15 cellular contexts compared by ENCODE assay signal in genomic region chr1:47181955-47182680, GRCh38. TPM values are rescaled to one million over a fixed set of nuclear protein-coding genes. Genes with fewer than 3 reads are reported as not detected.
A peak's percentile ranks its signal among the peaks of the same experiment; 100 is the strongest.
DNase-seq lines count a peak whose midpoint lies in the region; ATAC-seq, FAIRE-seq and TF ChIP-seq lines count a peak whose summit lies in the region.
"Had no signal": no experiment of that assay in that cellular context is flagged by ENCODE, and none has a peak within 500 bp of the region (broad histone marks: within the 10 kb centered on the region; RNA-seq: fewer than 3 reads in every experiment).

No MANE protein-coding gene starts in this region.

- POLR2A ChIA-PET in H1 (lab: Charles Lee; ENCODE audit: partially characterized antibody) = interaction anchor here (1.5 to 1.6 kb wide), 2 partner anchors 11 to 42 kb away, joined by 3 to 5 read pairs; no protein-coding TSS in a partner anchor

- H3K4me3 ChIP-seq in NT2/D1 (ENCODE audit: insufficient read length, low read depth) (no peak overlapping the region), H1 (ENCODE audit: extremely low read depth in 1 of 4, insufficient read depth in 2 of 4, low read depth in 3 of 4, low read length in 4 of 4) (no peak overlapping the region)
- H3K4me3 ChIP-seq: right lobe of liver had no signal

- H3K9me3 ChIP-seq in NT2/D1 (ENCODE audit: insufficient read depth, low read length) (no peaks in the 10 kb centered on the region; the same call in 1 of the 2 replicates), H1 (ENCODE audit: insufficient read depth in 2 of 2, low read depth in 1 of 2, low read length in 1 of 2) (no peaks in the 10 kb centered on the region)
- H3K9me3 ChIP-seq: right lobe of liver had no signal

- H3K27me3 ChIP-seq in NT2/D1 (ENCODE audit: insufficient read depth, insufficient read length) = peaks cover 8% of the 10 kb centered on the region
- peaks cover 0 to 13% (median 12%) of the 10 kb centered on the region in 4 experiments; a peak in 5 of 7 replicates for H3K27me3 ChIP-seq in H1 (replicated peaks in 1 of 4; ENCODE audit: control insufficient read depth in 3 of 4, extremely low read depth in 1 of 4, insufficient read depth in 3 of 4, low read length in 3 of 4)
- H3K27me3 ChIP-seq: right lobe of liver had no signal

- H2AK5ac ChIP-seq in H1 (ENCODE audit: low read depth, low read length) = no peak overlapping the region

- H3K4me1 ChIP-seq in NT2/D1 (ENCODE audit: insufficient read depth, insufficient read length) (peaks cover 23% of the 10 kb centered on the region), H1 (replicated peaks in 1 of 4; ENCODE audit: control insufficient read depth in 3 of 4, insufficient read depth in 4 of 4, low read length in 3 of 4) (peaks cover 0 to 10% (median 2%) of the 10 kb centered on the region in 4 experiments; a peak in 4 of 7 replicates)

- TF ChIP-seq POLR2A in H1 (IDR thresholded peaks at IDR 0.05; ENCODE audit: control extremely low read depth in 1 of 2, low read depth in 2 of 2, low read length in 2 of 2) = no peak

- no peak overlapping the region for H2BK15ac ChIP-seq in H1 (ENCODE audit: low read length)

- H3K27ac ChIP-seq in H1 (ENCODE audit: low read depth, low read length) = no peak overlapping the region
- H3K27ac ChIP-seq: right lobe of liver had no signal

- no peak overlapping the region for H4K91ac ChIP-seq in H1 (replicated peaks; ENCODE audit: insufficient read length, low read length)

- no peak for TF ChIP-seq EP300 in H1 (IDR thresholded peaks at IDR 0.05; ENCODE audit: borderline replicate concordance in 1 of 2, low read depth in 2 of 2, low read length in 2 of 2)

- peak overlapping the region; percentile 37 for H3K9ac ChIP-seq in NT2/D1 (ENCODE audit: insufficient read length, low read depth)
- no peak overlapping the region for H3K9ac ChIP-seq in H1 (replicated peaks in 1 of 4; ENCODE audit: extremely low read depth in 1 of 4, low read depth in 3 of 4, low read length in 3 of 4)

- 73% methylated on average over 7 of the region's 7 CpGs; no CpG with 5 or more reads in 1 of the 2 experiments for WGBS in H1 (ENCODE audit: extremely low coverage in 1 of 2, insufficient coverage in 1 of 2, insufficient read length in 1 of 2, insufficient replicate concordance in 2 of 2, low coverage in 1 of 2, low lambda C conversion rate in 2 of 2, missing lambda C conversion rate in 1 of 2), 2 experiments

- no peaks in the 10 kb centered on the region for H4K20me1 ChIP-seq in H1 (replicated peaks in 1 of 2; ENCODE audit: control insufficient read depth in 1 of 2, insufficient read depth in 2 of 2, low read length in 2 of 2)

- H3K36me3 ChIP-seq in NT2/D1 (ENCODE audit: insufficient read depth, insufficient read length, low read length) (no peaks in the 10 kb centered on the region), H1 (ENCODE audit: control insufficient read depth in 2 of 4, insufficient read depth in 4 of 4, low read length in 3 of 4) (no peaks in the 10 kb centered on the region)
- H3K36me3 ChIP-seq: right lobe of liver had no signal

- H4K8ac ChIP-seq in H1 (ENCODE audit: extremely low read depth, insufficient read depth, low read length) = 0 out of 2 replicates have a peak overlapping the region, but pooled peaks have one; percentile 20

- no peak overlapping the region for H2BK20ac ChIP-seq in H1 (ENCODE audit: low read length)

- no peak overlapping the region for H3K18ac ChIP-seq in H1 (ENCODE audit: extremely low read depth, low read length)

- no peaks in the 10 kb centered on the region for H3K79me1 ChIP-seq in H1 (ENCODE audit: low read depth, low read length)

- H4K5ac ChIP-seq in H1 (ENCODE audit: insufficient read length, low read depth, low read length) = no peak overlapping the region

- H2BK120ac ChIP-seq in H1 (replicated peaks; ENCODE audit: low read depth, low read length) = no peak overlapping the region

- H3K23ac ChIP-seq in H1 (ENCODE audit: insufficient read length) = no peak overlapping the region

- no peak overlapping the region for H2BK12ac ChIP-seq in H1 (ENCODE audit: low read depth, low read length)

- no peak overlapping the region for H3K4ac ChIP-seq in H1 (replicated peaks; ENCODE audit: insufficient read length, low read depth, low read length)

- CTCF ChIA-PET in H1 (lab: Charles Lee; ENCODE audit: partially characterized antibody) = interaction anchor here (1.1 to 14.4 kb wide), 5 partner anchors 10 to 82 kb away, joined by 3 to 207 read pairs (median 3); partner anchors contain the start of gene PDZK1IP1

- FAIRE-seq in H1 (lab: Jason Lieb, UNC) = no peak

- DNase-seq in EL (peak; percentile 39), NT2/D1 (ENCODE audit: low read depth, low spot score) (no peak), H1 (ENCODE audit: low read depth in 1 of 2, low spot score in 2 of 2) (no peak), mucosa of gallbladder (ENCODE audit: low spot score) (peak; percentile 51), AML-193 (lab: John Stamatoyannopoulos, UW) (no peak)
- DNase-seq: activated B cell treated with CpG ODN at 0.5 μM for 24 hours; activated T-cell treated with anti-CD3 and anti-CD28 coated beads, Interleukin-2, amount 50 U/mL, for 24 hours; amniotic stem cell; left cardiac atrium; naive B cell; NCI-H774; right lobe of liver had no signal

- no peak for TF ChIP-seq RAD21 in H1 (IDR thresholded peaks at IDR 0.05 in 1 of 2, conservative IDR thresholded peaks at IDR 0.05 in 1 of 2; ENCODE audit: low read depth in 2 of 2, low read length in 2 of 2)

- no peak overlapping the region for H2AFZ ChIP-seq in H1 (ENCODE audit: low read length)

- H2BK5ac ChIP-seq in H1 (ENCODE audit: low read depth, low read length) = no peak overlapping the region

- H3K14ac ChIP-seq in H1 (ENCODE audit: insufficient read length) = no peak overlapping the region

- H3K23me2 ChIP-seq in H1 (ENCODE audit: low read depth, low read length) = peaks cover 9% of the 10 kb centered on the region; the same call in 1 of the 2 replicates

- no peak overlapping the region for H3K4me2 ChIP-seq in H1 (ENCODE audit: insufficient read depth in 1 of 2, low read depth in 2 of 2, low read length in 2 of 2)

- H3K79me2 ChIP-seq in H1 (ENCODE audit: control insufficient read depth in 1 of 2, insufficient read depth in 2 of 2, low read length in 2 of 2) = no peaks in the 10 kb centered on the region

- H3K56ac ChIP-seq in H1 (replicated peaks; ENCODE audit: insufficient read length, low read depth, low read length) = no peak overlapping the region

- TF ChIP-seq CTCF in H1 (IDR thresholded peaks at IDR 0.05; ENCODE audit: control extremely low read depth in 1 of 3, insufficient read depth in 1 of 3, low read depth in 1 of 3, low read length in 3 of 3) = no peak

- no peak for ATAC-seq in GM21529 (IDR thresholded peaks at IDR 0.05; ENCODE audit: unreplicated experiment)
- no peak for ATAC-seq in HG03520 (IDR thresholded peaks at IDR 0.05; ENCODE audit: unreplicated experiment)
- ATAC-seq in GM21717 (IDR thresholded peaks at IDR 0.05; ENCODE audit: unreplicated experiment) = no peak

TF ChIP-seq in H1, 55 proteins besides CTCF, POLR2A, EP300 and RAD21:
- TF ChIP-seq RFX5 (IDR thresholded peaks at IDR 0.05; ENCODE audit: borderline replicate concordance, low read depth, low read length) (no peak), SUZ12 (IDR thresholded peaks at IDR 0.05; ENCODE audit: low read length) (no peak), EGR1 (IDR thresholded peaks at IDR 0.05; ENCODE audit: borderline replicate concordance, low read depth, low read length) (no peak), SP4 (IDR thresholded peaks at IDR 0.05; ENCODE audit: low read length) (no peak), TAF1 (IDR thresholded peaks at IDR 0.05; ENCODE audit: low read depth, low read length) (no peak), CREB1 (IDR thresholded peaks at IDR 0.05) (no peak), CEBPB (IDR thresholded peaks at IDR 0.05; ENCODE audit: low read depth, low read length) (no peak), SIRT6 (IDR thresholded peaks at IDR 0.05; ENCODE audit: low read length) (no peak), ZNF274 (IDR thresholded peaks at IDR 0.05; ENCODE audit: borderline replicate concordance, extremely low read depth, low read length) (no peak)

RNA-seq across cellular contexts. Expression of gene PDZK1IP1, which starts 7.7 kb away (rescaled TPM):
- not detected in 2 replicates for total RNA-seq in H1 (2021; fragmentation: NEBNext Ultra II Directional; extraction: Animal tissue kit (Norgen Biotek cat#: 25700))
- polyA plus RNA-seq in H1 (2011; rRNA removed) = 0.17 TPM in 1 of 2 replicates, not detected in the other
- not detected for polyA plus RNA-seq in H1 (2011; cell fraction: cytosol; rRNA removed)
- polyA plus RNA-seq in H1 (2011; cell fraction: nucleus; rRNA removed) = 0.20 TPM
- polyA plus RNA-seq in H1 (2012, experiment 1 of 2) = not detected in 4 replicates
- not detected for polyA plus RNA-seq in H1 (2012, experiment 2 of 2)
- not detected for polyA plus RNA-seq in H1 (2013, experiment 1 of 2)
- not detected for polyA plus RNA-seq in H1 (2013, experiment 2 of 2)
- polyA minus RNA-seq in H1 (2011; rRNA and poly(A)+ RNA removed) = not detected in 2 replicates
- not detected for polyA minus RNA-seq in H1 (2011; cell fraction: cytosol; rRNA and poly(A)+ RNA removed)
- polyA minus RNA-seq in H1 (2011; cell fraction: nucleus; rRNA and poly(A)+ RNA removed) = not detected
- 91.1 TPM for total RNA-seq in mucosa of gallbladder
- total RNA-seq: activated B cell treated with CpG ODN at 0.5 μM for 24 hours had no signal

RNA-seq across cellular contexts. Expression of gene CYP4A22, which starts 44.9 kb away (rescaled TPM):
- not detected in 2 replicates for total RNA-seq in H1 (2021; fragmentation: NEBNext Ultra II Directional; extraction: Animal tissue kit (Norgen Biotek cat#: 25700))
- 0.03 TPM in 1 of 2 replicates, not detected in the other for polyA plus RNA-seq in H1 (2011; rRNA removed)
- not detected for polyA plus RNA-seq in H1 (2011; cell fraction: cytosol; rRNA removed)
- polyA plus RNA-seq in H1 (2011; cell fraction: nucleus; rRNA removed) = not detected
- 0.08 TPM in 1 of 4 replicates, not detected in the others for polyA plus RNA-seq in H1 (2012, experiment 1 of 2)
- not detected for polyA plus RNA-seq in H1 (2012, experiment 2 of 2)
- not detected for polyA plus RNA-seq in H1 (2013, experiment 1 of 2)
- polyA plus RNA-seq in H1 (2013, experiment 2 of 2) = not detected
- polyA minus RNA-seq in H1 (2011; rRNA and poly(A)+ RNA removed) = not detected in 2 replicates
- polyA minus RNA-seq in H1 (2011; cell fraction: cytosol; rRNA and poly(A)+ RNA removed) = not detected
- polyA minus RNA-seq in H1 (2011; cell fraction: nucleus; rRNA and poly(A)+ RNA removed) = not detected
- total RNA-seq in mucosa of gallbladder = 0.86 TPM
- total RNA-seq: activated B cell treated with CpG ODN at 0.5 μM for 24 hours, left cardiac atrium had no signal

RNA-seq across cellular contexts. Expression of gene TAL1, which starts 49.9 kb away (rescaled TPM):
- total RNA-seq in H1 (2021; fragmentation: NEBNext Ultra II Directional; extraction: Animal tissue kit (Norgen Biotek cat#: 25700)) = 0.15 TPM in 1 of 2 replicates, not detected in the other
- polyA plus RNA-seq in H1 (2011; rRNA removed) = 0.06 and 0.09 TPM in 2 replicates
- polyA plus RNA-seq in H1 (2011; cell fraction: cytosol; rRNA removed) = 0.12 TPM
- polyA plus RNA-seq in H1 (2011; cell fraction: nucleus; rRNA removed) = 0.10 TPM
- 0.05 to 0.11 TPM (median 0.06 TPM) in 3 of 4 replicates, not detected in the other for polyA plus RNA-seq in H1 (2012, experiment 1 of 2)
- polyA plus RNA-seq in H1 (2012, experiment 2 of 2) = 0.05 TPM
- polyA plus RNA-seq in H1 (2013, experiment 1 of 2) = not detected
- 0.02 TPM for polyA plus RNA-seq in H1 (2013, experiment 2 of 2)
- polyA minus RNA-seq in H1 (2011; rRNA and poly(A)+ RNA removed) = 0.10 and 0.28 TPM in 2 replicates
- polyA minus RNA-seq in H1 (2011; cell fraction: cytosol; rRNA and poly(A)+ RNA removed) = not detected
- not detected for polyA minus RNA-seq in H1 (2011; cell fraction: nucleus; rRNA and poly(A)+ RNA removed)
- 6.0 TPM for total RNA-seq in mucosa of gallbladder
- total RNA-seq: activated B cell treated with CpG ODN at 0.5 μM for 24 hours had no signal

Comparison
In these comparisons a context has a peak if more than half of its experiments do, and no peak if none do; other contexts are left out.
1. DNase-seq: peak in EL (single experiment) and mucosa of gallbladder (single experiment); none in NT2/D1 (single experiment), H1 (0 of 2) and AML-193 (0 of 2).
2. RNA of gene PDZK1IP1, which starts 7.7 kb away (total RNA-seq): 91.1 TPM in mucosa of gallbladder (single experiment); not detected in H1; every median in the first group is over 10 times any median in the second.